ENCODE assay signal across 14 cellular contexts in genomic region chr18:42192251-42193248, GRCh38.
DNase-seq lines count a peak whose midpoint lies in the region; ATAC-seq and TF ChIP-seq lines count a peak whose summit lies in the region.
"Had no signal": no experiment of that assay in that cellular context is flagged by ENCODE, and none has a peak within 500 bp of the region (broad histone marks: within the 10 kb centered on the region; RNA-seq: fewer than 3 reads in every experiment).

No MANE protein-coding gene starts in this region.

- POLR2A ChIA-PET in activated CD4-positive, alpha-beta T cell treated with anti-CD3 and anti-CD28 coated beads for 36 hours (lab: Charles Lee), result no interaction called here
- POLR2A ChIA-PET in GM10248 (lab: Yijun Ruan, JAX), result no interaction called here

- CTCF ChIA-PET in activated CD4-positive, alpha-beta T cell treated with anti-CD3 and anti-CD28 coated beads for 36 hours (lab: Charles Lee), result interaction anchor here (0.6 to 1.7 kb wide), 2 partner anchors 9 to 69 kb away, joined by 3 read pairs; no protein-coding TSS in a partner anchor
- CTCF ChIA-PET in GM10248 (lab: Yijun Ruan, JAX), result no interaction called here

- H3K4me1 ChIP-seq in SJCRH30, result peaks cover 27% of the 10 kb centered on the region
- H3K4me1 ChIP-seq: suprapubic skin had no signal

- no peaks in the 10 kb centered on the region for H3K4me1 Mint-ChIP-seq in activated CD4-positive, alpha-beta T cell treated with anti-CD3 and anti-CD28 coated beads for 36 hours

- H3K27ac Mint-ChIP-seq in activated CD4-positive, alpha-beta T cell treated with anti-CD3 and anti-CD28 coated beads for 36 hours, result no peak overlapping the region
- H3K27ac Mint-ChIP-seq: effector memory CD8-positive, alpha-beta T cell had no signal

- H3K36me3 Mint-ChIP-seq in activated CD4-positive, alpha-beta T cell treated with anti-CD3 and anti-CD28 coated beads for 36 hours (ENCODE audit: low read depth), result no peaks in the 10 kb centered on the region

- intact Hi-C loops in activated CD4-positive, alpha-beta T cell treated with anti-CD3 and anti-CD28 coated beads for 36 hours (cut with DNase I, micrococcal nuclease), result no loop called here

- H3K4me3 Mint-ChIP-seq in activated CD4-positive, alpha-beta T cell treated with anti-CD3 and anti-CD28 coated beads for 36 hours, result no peak overlapping the region
- H3K4me3 Mint-ChIP-seq: effector memory CD8-positive, alpha-beta T cell had no signal

- DNase-seq in NCI-H2107 treated with DMSO at 0.1 percent for 48 hours (lab: John Stamatoyannopoulos, UW; ENCODE audit: unreplicated experiment) (peak; percentile 9), NCI-H2107 (lab: John Stamatoyannopoulos, UW) (no peak), SJCRH30 (peak; percentile 38 to 70), fibroblast of pulmonary artery (ENCODE audit: low read depth) (peak; percentile 60), retinal pigment epithelial cell (ENCODE audit: low read depth) (peak; percentile 24), GM10248 (ENCODE audit: extremely low spot score) (no peak)
- no peak for DNase-seq in activated CD4-positive, alpha-beta T cell treated with anti-CD3 and anti-CD28 coated beads for 36 hours
- DNase-seq: DND-41; effector memory CD8-positive, alpha-beta T cell; NK-92 treated with Interleukin-12 subunit alpha and Interleukin-12 subunit beta, amount 100 ng/mL, for 24 hours; right lobe of liver; T1000 had no signal

- ATAC-seq in activated CD4-positive, alpha-beta T cell treated with anti-CD3 and anti-CD28 coated beads for 36 hours, result no peak
- ATAC-seq in GM18870 (IDR thresholded peaks at IDR 0.05; ENCODE audit: unreplicated experiment), result no peak
- ATAC-seq: effector memory CD8-positive, alpha-beta T cell had no signal

- H3K4me3 ChIP-seq in SJCRH30 (no peak overlapping the region), fibroblast of pulmonary artery (replicated peaks; ENCODE audit: low read depth, low read length) (no peak overlapping the region), retinal pigment epithelial cell (ENCODE audit: low read length) (no peak overlapping the region)
- H3K4me3 ChIP-seq: right lobe of liver, suprapubic skin had no signal

- H3K27ac ChIP-seq in SJCRH30, result peak overlapping the region; percentile 66
- H3K27ac ChIP-seq: right lobe of liver, suprapubic skin had no signal

- no peaks in the 10 kb centered on the region for H3K36me3 ChIP-seq in SJCRH30
- H3K36me3 ChIP-seq: right lobe of liver, suprapubic skin had no signal

- no peak for TF ChIP-seq CTCF in fibroblast of pulmonary artery (IDR thresholded peaks at IDR 0.05; ENCODE audit: low read length, missing control alignments)
- TF ChIP-seq CTCF in retinal pigment epithelial cell (conservative IDR thresholded peaks at IDR 0.05; ENCODE audit: low read depth, low read length), result no peak
- no peak for TF ChIP-seq CTCF in GM10248 (IDR thresholded peaks at IDR 0.05; ENCODE audit: control extremely low read depth, extremely low read depth, low read depth, missing control alignments)

- H3K9me3 Mint-ChIP-seq in activated CD4-positive, alpha-beta T cell treated with anti-CD3 and anti-CD28 coated beads for 36 hours (ENCODE audit: low read depth), result peaks cover 9% of the 10 kb centered on the region

- no peaks in the 10 kb centered on the region for H3K27me3 ChIP-seq in SJCRH30
- H3K27me3 ChIP-seq: right lobe of liver, suprapubic skin had no signal

- H3K27me3 Mint-ChIP-seq in activated CD4-positive, alpha-beta T cell treated with anti-CD3 and anti-CD28 coated beads for 36 hours, result no peaks in the 10 kb centered on the region
- H3K27me3 Mint-ChIP-seq: effector memory CD8-positive, alpha-beta T cell had no signal

- peaks cover 5% of the 10 kb centered on the region; the same call in 1 of the 2 replicates for H3K9me3 ChIP-seq in SJCRH30 (replicated peaks)
- H3K9me3 ChIP-seq: right lobe of liver, suprapubic skin had no signal

Comparison
In these comparisons a context has a peak if more than half of its experiments do, and no peak if none do; other contexts are left out.
1. DNase-seq: peak in NCI-H2107 treated with DMSO at 0.1 percent for 48 hours (single experiment), SJCRH30 (2 of 2), fibroblast of pulmonary artery (single experiment) and retinal pigment epithelial cell (single experiment); none in NCI-H2107 (single experiment), activated CD4-positive, alpha-beta T cell treated with anti-CD3 and anti-CD28 coated beads for 36 hours (single experiment) and GM10248 (single experiment).